Comparison of ENCODE assay signal across 8 cellular contexts in genomic region chr10:103192451-103193106, GRCh38. TPM values are rescaled to one million over a fixed set of nuclear protein-coding genes. Genes with fewer than 3 reads are reported as not detected.
A peak's percentile ranks its signal among the peaks of the same experiment; 100 is the strongest.
DNase-seq lines count a peak whose midpoint lies in the region; ATAC-seq, FAIRE-seq and TF ChIP-seq lines count a peak whose summit lies in the region.

No MANE protein-coding gene starts in this region.

- peaks cover 37 to 52% (median 47%) of the 10 kb centered on the region in 3 donors for H3K4me1 Mint-ChIP-seq in CD8-positive, alpha-beta memory T cell
- peaks cover 31% of the 10 kb centered on the region for H3K4me1 Mint-ChIP-seq in activated T-helper 17 cell treated with anti-CD3 and anti-CD28 coated beads, Interleukin-2, amount 50 U/mL, for 72 hours
- H3K4me1 Mint-ChIP-seq in naive thymus-derived CD8-positive, alpha-beta T cell = peaks cover 23 to 52% (median 47%) of the 10 kb centered on the region in 4 donors

- ATAC-seq in GM19438 (IDR thresholded peaks at IDR 0.05; ENCODE audit: low read depth, unreplicated experiment) = peak; percentile 79
- peak; percentile 59 for ATAC-seq in activated T-helper 17 cell treated with anti-CD3 and anti-CD28 coated beads, Interleukin-2, amount 50 U/mL, for 72 hours (replicated peaks)
- ATAC-seq in naive thymus-derived CD8-positive, alpha-beta T cell = peak; percentile 61 to 66

- no peaks in the 10 kb centered on the region for H3K27me3 Mint-ChIP-seq in CD8-positive, alpha-beta memory T cell
- no peaks in the 10 kb centered on the region for H3K27me3 Mint-ChIP-seq in activated T-helper 17 cell treated with anti-CD3 and anti-CD28 coated beads, Interleukin-2, amount 50 U/mL, for 72 hours
- no peaks in the 10 kb centered on the region for H3K27me3 Mint-ChIP-seq in naive thymus-derived CD8-positive, alpha-beta T cell

- CTCF ChIA-PET in CD8-positive, alpha-beta memory T cell (lab: Charles Lee) = interaction anchor here (1.3 to 1.9 kb wide), 3 partner anchors 15 to 275 kb away, joined by 3 to 6 read pairs (median 6); partner anchors contain the start of gene CNNM2

- H3K4me1 ChIP-seq in CD8-positive, alpha-beta memory T cell (ENCODE audit: insufficient read depth, low read length) = peaks cover 26% of the 10 kb centered on the region

- H3K4me3 Mint-ChIP-seq in CD8-positive, alpha-beta memory T cell = peak overlapping the region; percentile 96 to 99 (median 98)
- peak overlapping the region; percentile 92 for H3K4me3 Mint-ChIP-seq in activated T-helper 17 cell treated with anti-CD3 and anti-CD28 coated beads, Interleukin-2, amount 50 U/mL, for 72 hours
- peak overlapping the region; percentile 87 to 99 (median 98) for H3K4me3 Mint-ChIP-seq in naive thymus-derived CD8-positive, alpha-beta T cell

- H3K27me3 ChIP-seq in CD8-positive, alpha-beta memory T cell (ENCODE audit: insufficient read depth, low read length, poor library complexity, severe bottlenecking) = no peaks in the 10 kb centered on the region

- peak overlapping the region; percentile 83 to 100 (median 95) for H3K27ac Mint-ChIP-seq in CD8-positive, alpha-beta memory T cell
- H3K27ac Mint-ChIP-seq in activated T-helper 17 cell treated with anti-CD3 and anti-CD28 coated beads, Interleukin-2, amount 50 U/mL, for 72 hours = peak overlapping the region; percentile 92
- peak overlapping the region; percentile 89 to 99 (median 97) for H3K27ac Mint-ChIP-seq in naive thymus-derived CD8-positive, alpha-beta T cell

- peak; percentile 32 to 69 (median 49) for DNase-seq in CD8-positive, alpha-beta memory T cell
- DNase-seq in HK-2 (ENCODE audit: unreplicated experiment) (peak; percentile 81), RCC 7860 (ENCODE audit: low spot score) (peak; percentile 64), fibroblast of mammary gland (ENCODE audit: low read depth) (peak; percentile 77)
- DNase-seq in naive thymus-derived CD8-positive, alpha-beta T cell = peak; percentile 22 to 73 (median 42)
- peak; percentile 61 for DNase-seq in stimulated activated naive CD4-positive, alpha-beta T cell treated with Interleukin-2 at 50 U/mL for 16 hours (lab: John Stamatoyannopoulos, UW)

- peaks cover 0 to 19% (median 0%) of the 10 kb centered on the region in 3 donors for H3K36me3 Mint-ChIP-seq in CD8-positive, alpha-beta memory T cell
- H3K36me3 Mint-ChIP-seq in activated T-helper 17 cell treated with anti-CD3 and anti-CD28 coated beads, Interleukin-2, amount 50 U/mL, for 72 hours (ENCODE audit: low read depth) = peaks cover 37% of the 10 kb centered on the region
- peaks cover 0 to 9% (median 3%) of the 10 kb centered on the region in 3 donors for H3K36me3 Mint-ChIP-seq in naive thymus-derived CD8-positive, alpha-beta T cell

- H3K9me3 ChIP-seq in CD8-positive, alpha-beta memory T cell (ENCODE audit: low read length) = no peaks in the 10 kb centered on the region

- H3K9me3 Mint-ChIP-seq in CD8-positive, alpha-beta memory T cell = no peaks in the 10 kb centered on the region
- no peaks in the 10 kb centered on the region for H3K9me3 Mint-ChIP-seq in activated T-helper 17 cell treated with anti-CD3 and anti-CD28 coated beads, Interleukin-2, amount 50 U/mL, for 72 hours
- no peaks in the 10 kb centered on the region for H3K9me3 Mint-ChIP-seq in naive thymus-derived CD8-positive, alpha-beta T cell

- TF ChIP-seq CTCF in fibroblast of mammary gland (conservative IDR thresholded peaks at IDR 0.05; ENCODE audit: control insufficient read depth, insufficient read depth, low read depth, low read length) = no peak

- peak overlapping the region; percentile 86 for H3K27ac ChIP-seq in CD8-positive, alpha-beta memory T cell (ENCODE audit: low read depth, low read length)

- FAIRE-seq in RCC 7860 (lab: Jason Lieb, UNC) = no peak

- peak overlapping the region; percentile 97 for H3K4me3 ChIP-seq in CD8-positive, alpha-beta memory T cell (ENCODE audit: low read length)
- H3K4me3 ChIP-seq in fibroblast of mammary gland (ENCODE audit: control insufficient read depth, low read depth, low read length) = peak overlapping the region; percentile 89

- POLR2A ChIA-PET in CD8-positive, alpha-beta memory T cell (lab: Charles Lee) = interaction anchor here (0.6 to 2.3 kb wide), 2 partner anchors 33 to 274 kb away, joined by 3 to 12 read pairs; partner anchors contain the start of gene CNNM2
- POLR2A ChIA-PET in naive thymus-derived CD8-positive, alpha-beta T cell (lab: Charles Lee) = interaction anchor here (0.5 to 1.5 kb wide), 12 partner anchors 11 to 759 kb away, joined by 3 to 8 read pairs (median 4); partner anchors contain the start of genes CNNM2, TAF5 and TRIM8

- no peaks in the 10 kb centered on the region for H3K36me3 ChIP-seq in CD8-positive, alpha-beta memory T cell (ENCODE audit: insufficient read depth, low read length)

RNA-seq across cellular contexts. Expression of gene NT5C2, which starts 0.5 kb away (rescaled TPM):
- 10 to 100 TPM; 45.9 to 49.7 TPM for total RNA-seq in CD8-positive, alpha-beta memory T cell
- polyA plus RNA-seq in CD8-positive, alpha-beta memory T cell = 59.8 TPM
- total RNA-seq in activated T-helper 17 cell treated with anti-CD3 and anti-CD28 coated beads, Interleukin-2, amount 50 U/mL, for 72 hours = 10 to 100 TPM; 49.3 to 55.9 TPM
- 10 to 100 TPM; 80.8 to 94.7 TPM for total RNA-seq in naive thymus-derived CD8-positive, alpha-beta T cell
- 10 to 100 TPM; 48.1 to 63.9 (median 58.3) TPM for polyA plus RNA-seq in naive thymus-derived CD8-positive, alpha-beta T cell

RNA-seq across cellular contexts. Expression of gene RPEL1, which starts 53.1 kb away (rescaled TPM):
- total RNA-seq in CD8-positive, alpha-beta memory T cell = not detected
- polyA plus RNA-seq in CD8-positive, alpha-beta memory T cell = not detected
- not detected for total RNA-seq in activated T-helper 17 cell treated with anti-CD3 and anti-CD28 coated beads, Interleukin-2, amount 50 U/mL, for 72 hours
- total RNA-seq in naive thymus-derived CD8-positive, alpha-beta T cell = not detected
- polyA plus RNA-seq in naive thymus-derived CD8-positive, alpha-beta T cell = not detected

Comparison
In these comparisons a context has a peak if more than half of its experiments do, and no peak if none do; other contexts are left out.
1. Peak in every context shown above with its lines: DNase-seq, ATAC-seq, H3K4me3 ChIP-seq and H3K27ac ChIP-seq.